20 cellular contexts compared by ENCODE assay signal in genomic region chr4:5921578-5921977, GRCh38. TPM values are rescaled to one million over a fixed set of nuclear protein-coding genes. Genes with fewer than 3 reads are reported as not detected.
"Had no signal": no experiment of that assay in that cellular context is flagged by ENCODE, and none has a peak within 500 bp of the region (broad histone marks: within the 10 kb centered on the region; RNA-seq: fewer than 3 reads in every experiment).

No MANE protein-coding gene starts in this region.

- H3K4me1 Mint-ChIP-seq: memory B cell; stimulated activated memory B cell treated with anti-CD40 and anti-IgM and Interleukin-4, amounts not matched to agents 10 μg/mL and 1 μg/mL and 100 μg/mL, for 72 hours had no signal

- H3K4me3 ChIP-seq: adrenal gland, ascending aorta, esophagus muscularis mucosa, sigmoid colon, smooth muscle cell, stomach, transverse colon had no signal

- DNase-seq: activated gamma-delta T cell treated with Interleukin-2 at 50 U/mL for 16 hours; activated T-cell treated with anti-CD3 and anti-CD28 coated beads, Interleukin-2, amount 50 U/mL, for 1 hour; adrenal gland; central memory CD4-positive, alpha-beta T cell; effector memory CD4-positive, alpha-beta T cell; left colon; retina; sigmoid colon; stimulated activated CD4-positive, alpha-beta T cell treated with anti-CD3 and anti-CD28 coated beads, Interleukin-15, amount 100 ng/mL, for 24 hours; stomach; transverse colon; WERI-Rb-1 had no signal

- H3K4me3 Mint-ChIP-seq: activated naive CD8-positive, alpha-beta T cell; memory B cell; stimulated activated memory B cell treated with anti-CD40 and anti-IgM and Interleukin-4, amounts not matched to agents 10 μg/mL and 1 μg/mL and 100 μg/mL, for 72 hours had no signal

- H3K9me3 ChIP-seq: adrenal gland, ascending aorta, esophagus muscularis mucosa, sigmoid colon, stomach, transverse colon had no signal

- H3K27ac ChIP-seq: adrenal gland, ascending aorta, esophagus muscularis mucosa, sigmoid colon, stomach, transverse colon, WERI-Rb-1 had no signal

- ATAC-seq: left colon; stimulated activated memory B cell treated with anti-CD40 and anti-IgM and Interleukin-4, amounts not matched to agents 10 μg/mL and 1 μg/mL and 100 μg/mL, for 72 hours had no signal

- H3K36me3 Mint-ChIP-seq: activated naive CD8-positive, alpha-beta T cell; stimulated activated memory B cell treated with anti-CD40 and anti-IgM and Interleukin-4, amounts not matched to agents 10 μg/mL and 1 μg/mL and 100 μg/mL, for 72 hours had no signal

- H3K27ac Mint-ChIP-seq: activated naive CD8-positive, alpha-beta T cell; memory B cell; stimulated activated memory B cell treated with anti-CD40 and anti-IgM and Interleukin-4, amounts not matched to agents 10 μg/mL and 1 μg/mL and 100 μg/mL, for 72 hours had no signal

- H3K4me1 ChIP-seq: adrenal gland, ascending aorta, esophagus muscularis mucosa, sigmoid colon, stomach, transverse colon had no signal

- H3K36me3 ChIP-seq: adrenal gland, ascending aorta, esophagus muscularis mucosa, sigmoid colon, stomach, transverse colon, WERI-Rb-1 had no signal

RNA-seq across cellular contexts. Expression of gene CRMP1, which starts 28.7 kb away (rescaled TPM):
- total RNA-seq: endothelial cell of umbilical vein, mononuclear cell had no signal
